ENCODE assay signal across 1 cellular context in genomic region chr7:33895025-33895804, GRCh38.
TF ChIP-seq lines count a peak whose summit lies in the region.

No MANE protein-coding gene starts in this region.

TF ChIP-seq in IMR-90, 13 proteins besides CTCF, POLR2A, EP300 and RAD21 (continued from another document):
- no peak for TF ChIP-seq MAZ (IDR thresholded peaks at IDR 0.05; ENCODE audit: borderline replicate concordance, low read depth, low read length)
- peak; percentile 83 for TF ChIP-seq SMC3 (IDR thresholded peaks at IDR 0.05; ENCODE audit: low read depth, low read length)
- TF ChIP-seq CHD1 (IDR thresholded peaks at IDR 0.05; ENCODE audit: low read depth, low read length), result no peak
- TF ChIP-seq RCOR1 (IDR thresholded peaks at IDR 0.05; ENCODE audit: insufficient replicate concordance, low read length), result no peak
- TF ChIP-seq MAFK (IDR thresholded peaks at IDR 0.05; ENCODE audit: low read depth, low read length), result no peak
- TF ChIP-seq MXI1 (IDR thresholded peaks at IDR 0.05; ENCODE audit: borderline replicate concordance, low read depth, low read length), result peak; percentile 41; the same call in 1 of the 2 replicates
- TF ChIP-seq BHLHE40 (IDR thresholded peaks at IDR 0.05; ENCODE audit: low read depth, low read length), result no peak; the same call in 1 of the 2 replicates
- no peak for TF ChIP-seq FOS (IDR thresholded peaks at IDR 0.05; ENCODE audit: low read depth, low read length)
